ENCODE assay signal across 24 cellular contexts in genomic region chr10:13922591-13922990, GRCh38.
DNase-seq lines count a peak whose midpoint lies in the region; ATAC-seq and TF ChIP-seq lines count a peak whose summit lies in the region.
"Had no signal": no experiment of that assay in that cellular context is flagged by ENCODE, and none has a peak within 500 bp of the region (broad histone marks: within the 10 kb centered on the region; RNA-seq: fewer than 3 reads in every experiment).

No MANE protein-coding gene starts in this region.

- ATAC-seq in GM21576 (IDR thresholded peaks at IDR 0.05; ENCODE audit: unreplicated experiment) (no peak), GM18502 (IDR thresholded peaks at IDR 0.05; ENCODE audit: poor library complexity, unreplicated experiment) (no peak)
- ATAC-seq: activated naive CD4-positive, alpha-beta T cell treated with anti-CD3 and anti-CD28 coated beads, Interleukin-2, amount 50 U/mL, for 72 hours; heart right ventricle; right lobe of liver; stimulated activated naive CD8-positive, alpha-beta T cell treated with anti-CD3 and anti-CD28 coated beads, Interleukin-15, Interleukin-2, amounts not matched to agents 100 U/mL and 50 U/mL, for 24 hours; WTC11 had no signal

- no peaks in the 10 kb centered on the region for H3K27me3 Mint-ChIP-seq in chondrocyte (ENCODE audit: low read depth)
- H3K27me3 Mint-ChIP-seq: activated CD4-positive, alpha-beta memory T cell treated with anti-CD3 and anti-CD28 coated beads, Interleukin-2, amount 10 ng/mL, durations not matched to agents 7 days and 5 days; type B pancreatic cell had no signal

- TF ChIP-seq CTCF in chondrocyte (IDR thresholded peaks at IDR 0.05) = no peak

- H3K27ac Mint-ChIP-seq in chondrocyte (ENCODE audit: unreplicated experiment) = peak overlapping the region; percentile 99
- H3K27ac Mint-ChIP-seq: activated CD4-positive, alpha-beta memory T cell treated with anti-CD3 and anti-CD28 coated beads, Interleukin-2, amount 10 ng/mL, durations not matched to agents 7 days and 5 days; activated naive CD4-positive, alpha-beta T cell treated with anti-CD3 and anti-CD28 coated beads, Interleukin-2, amount 50 U/mL, for 72 hours; activated T-cell treated with anti-CD3 and anti-CD28 coated beads, Interleukin-2, amount 50 U/mL, for 24 hours; CD14-positive monocyte; type B pancreatic cell; WTC11 had no signal

- H3K4me3 Mint-ChIP-seq in chondrocyte (ENCODE audit: unreplicated experiment) = no peak overlapping the region
- H3K4me3 Mint-ChIP-seq: activated CD4-positive, alpha-beta memory T cell treated with anti-CD3 and anti-CD28 coated beads, Interleukin-2, amount 10 ng/mL, durations not matched to agents 7 days and 5 days; activated T-cell treated with anti-CD3 and anti-CD28 coated beads, Interleukin-2, amount 50 U/mL, for 24 hours; CD14-positive monocyte; type B pancreatic cell; WTC11 had no signal

- H3K9me3 Mint-ChIP-seq in chondrocyte (ENCODE audit: low read depth) = no peaks in the 10 kb centered on the region
- H3K9me3 Mint-ChIP-seq: activated CD4-positive, alpha-beta memory T cell treated with anti-CD3 and anti-CD28 coated beads, Interleukin-2, amount 10 ng/mL, durations not matched to agents 7 days and 5 days; activated naive CD4-positive, alpha-beta T cell treated with anti-CD3 and anti-CD28 coated beads, Interleukin-2, amount 50 U/mL, for 72 hours; activated T-cell treated with anti-CD3 and anti-CD28 coated beads, Interleukin-2, amount 50 U/mL, for 24 hours; CD14-positive monocyte; type B pancreatic cell; WTC11 had no signal

- in situ Hi-C loops in ACHN (cut with HindIII; ENCODE audit: low pct_ligation_motif_present, low pct_unique_long_range_greater_than_20kb, low sequenced_read_pairs) = no loop called here

- peak; percentile 34 for DNase-seq in ACHN
- peak; percentile 65 for DNase-seq in LHCN-M2 (ENCODE audit: low read depth)
- DNase-seq in chondrocyte (ENCODE audit: low spot score) = no peak
- DNase-seq in iris pigment epithelial cell (ENCODE audit: low read depth) = peak; percentile 53
- no peak for DNase-seq in NCI-H2081 (lab: John Stamatoyannopoulos, UW)
- no peak for DNase-seq in activated naive CD4-positive, alpha-beta T cell treated with anti-CD3 and anti-CD28 coated beads, Interleukin-2, amount 50 U/mL, for 16 hours
- DNase-seq: activated CD4-positive, alpha-beta memory T cell treated with anti-CD3 and anti-CD28 coated beads, Interleukin-2, amount 10 ng/mL, durations not matched to agents 7 days and 5 days; activated T-cell treated with anti-CD3 and anti-CD28 coated beads, Interleukin-2, amount 50 U/mL, for 24 hours; erythroblast; GF-D8; heart right ventricle; NCI-H1694; NCI-H748 treated with DMSO at 0.1 percent for 48 hours; ovary; right lobe of liver; stimulated activated CD4-positive, alpha-beta T cell treated with anti-CD3 and anti-CD28 coated beads, Interleukin-1b, Interleukin-23, amount 100 ng/mL, for 48 hours; stimulated activated naive CD8-positive, alpha-beta T cell treated with anti-CD3 and anti-CD28 coated beads, Interleukin-15, Interleukin-2, amounts not matched to agents 100 U/mL and 50 U/mL, for 24 hours; T-helper 2 cell had no signal

- H3K4me1 Mint-ChIP-seq in chondrocyte (ENCODE audit: low read depth) = peaks cover 83% of the 10 kb centered on the region
- H3K4me1 Mint-ChIP-seq: activated CD4-positive, alpha-beta memory T cell treated with anti-CD3 and anti-CD28 coated beads, Interleukin-2, amount 10 ng/mL, durations not matched to agents 7 days and 5 days had no signal

- H3K36me3 Mint-ChIP-seq in chondrocyte (ENCODE audit: low read depth) = peaks cover 5% of the 10 kb centered on the region
- H3K36me3 Mint-ChIP-seq: activated naive CD4-positive, alpha-beta T cell treated with anti-CD3 and anti-CD28 coated beads, Interleukin-2, amount 50 U/mL, for 72 hours; CD14-positive monocyte; WTC11 had no signal

Comparison
In these comparisons a context has a peak if more than half of its experiments do, and no peak if none do; other contexts are left out.
1. DNase-seq: peak in ACHN (single experiment), LHCN-M2 (single experiment) and iris pigment epithelial cell (single experiment); none in chondrocyte (single experiment), NCI-H2081 (0 of 2) and activated naive CD4-positive, alpha-beta T cell treated with anti-CD3 and anti-CD28 coated beads, Interleukin-2, amount 50 U/mL, for 16 hours (single experiment).